In genomic region chr21:33064623-33064996, GRCh38 we compare ENCODE assay signal across 1 cellular context.
TF ChIP-seq lines count a peak whose summit lies in the region.

No MANE protein-coding gene starts in this region.

TF ChIP-seq in H1, 55 proteins besides CTCF, POLR2A, EP300 and RAD21:
- TF ChIP-seq NANOG (IDR thresholded peaks at IDR 0.05; ENCODE audit: insufficient read depth, low read depth, low read length, poor library complexity, severe bottlenecking) (no peak), SUZ12 (IDR thresholded peaks at IDR 0.05; ENCODE audit: low read length) (peak; percentile 58), EZH2 (IDR thresholded peaks at IDR 0.05; ENCODE audit: low read depth, low read length, severe bottlenecking) (peak; percentile 43)
TF ChIP-seq in H1: peak in this region for 2.
